ENCODE assay signal across 12 cellular contexts in genomic region chr19:8342316-8342683, GRCh38. TPM values are rescaled to one million over a fixed set of nuclear protein-coding genes. Genes with fewer than 3 reads are reported as not detected.
DNase-seq lines count a peak whose midpoint lies in the region; ATAC-seq and TF ChIP-seq lines count a peak whose summit lies in the region.
"Had no signal": no experiment of that assay in that cellular context is flagged by ENCODE, and none has a peak within 500 bp of the region (broad histone marks: within the 10 kb centered on the region; RNA-seq: fewer than 3 reads in every experiment).

No MANE protein-coding gene starts in this region.

- no peaks in the 10 kb centered on the region for H3K9me3 Mint-ChIP-seq in activated CD4-positive, alpha-beta T cell treated with anti-CD3 and anti-CD28 coated beads, Interleukin-2, amount 10 ng/mL, durations not matched to agents 7 days and 5 days
- H3K9me3 Mint-ChIP-seq: memory B cell had no signal

- peak overlapping the region; percentile 25 for H3K27ac Mint-ChIP-seq in activated CD4-positive, alpha-beta T cell treated with anti-CD3 and anti-CD28 coated beads, Interleukin-2, amount 10 ng/mL, durations not matched to agents 7 days and 5 days
- H3K27ac Mint-ChIP-seq: memory B cell had no signal

- no peaks in the 10 kb centered on the region for H3K9me3 ChIP-seq in right lobe of liver
- no peaks in the 10 kb centered on the region for H3K9me3 ChIP-seq in thyroid gland

- no peak for TF ChIP-seq CTCF in brain microvascular endothelial cell (IDR thresholded peaks at IDR 0.05; ENCODE audit: low read depth, low read length, missing control alignments)
- no peak for TF ChIP-seq CTCF in right lobe of liver (IDR thresholded peaks at IDR 0.05)
- TF ChIP-seq CTCF in thyroid gland (IDR thresholded peaks at IDR 0.05): no peak

- no peaks in the 10 kb centered on the region for H3K27me3 ChIP-seq in brain microvascular endothelial cell (replicated peaks)
- no peaks in the 10 kb centered on the region for H3K27me3 ChIP-seq in right lobe of liver
- H3K27me3 ChIP-seq in thyroid gland: no peaks in the 10 kb centered on the region

- no peak for DNase-seq in activated CD4-positive, alpha-beta T cell treated with anti-CD3 and anti-CD28 coated beads, Interleukin-2, amount 10 ng/mL, durations not matched to agents 7 days and 5 days
- no peak for DNase-seq in activated CD4-positive, alpha-beta T cell treated with anti-CD3 and anti-CD28 coated beads for 1 hour
- no peak for DNase-seq in brain microvascular endothelial cell
- DNase-seq in right lobe of liver: no peak
- DNase-seq in thyroid gland: no peak
- DNase-seq in hepatic stellate cell (ENCODE audit: low spot score): no peak
- no peak for DNase-seq in activated naive CD4-positive, alpha-beta T cell treated with Interleukin-2 at 50 U/mL for 16 hours
- DNase-seq: IMR-90, NCI-H187 treated with DMSO at 0.1 percent for 48 hours, retina had no signal

- H3K4me1 ChIP-seq in right lobe of liver (peaks cover 0 to 9% (median 0%) of the 10 kb centered on the region in 4 donors), thyroid gland (peaks cover 6 to 8% of the 10 kb centered on the region in 2 donors)

- POLR2A ChIA-PET in activated CD4-positive, alpha-beta T cell treated with anti-CD3 and anti-CD28 coated beads, Interleukin-2, amount 10 ng/mL, durations not matched to agents 7 days and 5 days (lab: Charles Lee): no interaction called here

- H3K36me3 ChIP-seq in brain microvascular endothelial cell (replicated peaks) (no peaks in the 10 kb centered on the region), right lobe of liver (no peaks in the 10 kb centered on the region), thyroid gland (no peaks in the 10 kb centered on the region)

- H3K27ac ChIP-seq in brain microvascular endothelial cell (no peak overlapping the region), right lobe of liver (peak overlapping the region; percentile 40 to 72 (median 68)), thyroid gland (peak overlapping the region; percentile 54 to 81 (median 73))

- peaks cover 35% of the 10 kb centered on the region for H3K27me3 Mint-ChIP-seq in activated CD4-positive, alpha-beta T cell treated with anti-CD3 and anti-CD28 coated beads, Interleukin-2, amount 10 ng/mL, durations not matched to agents 7 days and 5 days

- 32% methylated on average over 11 of the region's 14 CpGs for WGBS in right lobe of liver (ENCODE audit: insufficient coverage, low coverage, low lambda C conversion rate, missing lambda C conversion rate)
- WGBS in thyroid gland, 2 donors: 35 to 53% methylated on average over 6 to 9 of the region's 14 CpGs

- in situ Hi-C loops in brain microvascular endothelial cell (cut with HindIII; ENCODE audit: low pct_ligation_motif_present, low sequenced_read_pairs): no loop called here

- intact Hi-C loops in right lobe of liver (cut with DNase I): no loop called here
- intact Hi-C loops in thyroid gland (cut with DNase I): loop anchor here (10.0 kb wide), 1 partner anchor 103 kb away; the partner anchor contains the start of gene HNRNPM

- H3K36me3 Mint-ChIP-seq in activated CD4-positive, alpha-beta T cell treated with anti-CD3 and anti-CD28 coated beads, Interleukin-2, amount 10 ng/mL, durations not matched to agents 7 days and 5 days (ENCODE audit: low read depth): no peaks in the 10 kb centered on the region
- H3K36me3 Mint-ChIP-seq: memory B cell had no signal

- ATAC-seq in right lobe of liver (no peak), GM19023 (IDR thresholded peaks at IDR 0.05; ENCODE audit: unreplicated experiment) (no peak)

- TF ChIP-seq POLR2A in right lobe of liver (IDR thresholded peaks at IDR 0.05) (no peak), thyroid gland (IDR thresholded peaks at IDR 0.05) (no peak)

- peak overlapping the region; percentile 3 for H3K4me3 ChIP-seq in brain microvascular endothelial cell (ENCODE audit: low read depth, low read length)
- H3K4me3 ChIP-seq in right lobe of liver: peak overlapping the region; percentile 12 to 55 (median 52)
- peak overlapping the region in 1 of 3 donors; percentile 55 for H3K4me3 ChIP-seq in thyroid gland (replicated peaks in 1 of 3)

- H3K4me3 Mint-ChIP-seq in activated CD4-positive, alpha-beta T cell treated with anti-CD3 and anti-CD28 coated beads, Interleukin-2, amount 10 ng/mL, durations not matched to agents 7 days and 5 days: peak overlapping the region; percentile 30

- peaks cover 15% of the 10 kb centered on the region for H3K4me1 Mint-ChIP-seq in activated CD4-positive, alpha-beta T cell treated with anti-CD3 and anti-CD28 coated beads, Interleukin-2, amount 10 ng/mL, durations not matched to agents 7 days and 5 days

- CTCF ChIA-PET in activated CD4-positive, alpha-beta T cell treated with anti-CD3 and anti-CD28 coated beads, Interleukin-2, amount 10 ng/mL, durations not matched to agents 7 days and 5 days (lab: Charles Lee): interaction anchor here (1.1 to 4.7 kb wide), 2 partner anchors 12 to 18 kb away, joined by 3 to 38 read pairs; no protein-coding TSS in a partner anchor

RNA-seq across cellular contexts. Expression of gene KANK3, which starts 0.8 kb away (rescaled TPM):
- total RNA-seq in activated CD4-positive, alpha-beta T cell treated with anti-CD3 and anti-CD28 coated beads, Interleukin-2, amount 10 ng/mL, durations not matched to agents 7 days and 5 days: 1 to 10 TPM; 1.3 to 2.7 TPM
- total RNA-seq in right lobe of liver: 1 to 10 TPM; 2.9 to 6.0 (median 4.2) TPM
- 10 to 100 TPM; 21.1 to 49.7 (median 30.5) TPM for total RNA-seq in thyroid gland
- total RNA-seq: IMR-90 had no signal

RNA-seq across cellular contexts. Expression of gene RPS28, which starts 21.0 kb away (rescaled TPM):
- 1,000 to 10,000 TPM; 1,480 to 2,023 TPM for total RNA-seq in activated CD4-positive, alpha-beta T cell treated with anti-CD3 and anti-CD28 coated beads, Interleukin-2, amount 10 ng/mL, durations not matched to agents 7 days and 5 days
- 100 to 1,000 TPM; 147 to 669 (median 564) TPM for total RNA-seq in right lobe of liver
- 100 to 1,000 TPM; 262 to 525 (median 420) TPM for total RNA-seq in thyroid gland

RNA-seq across cellular contexts. Expression of gene NDUFA7, which starts 21.1 kb away (rescaled TPM):
- 10 to 100 TPM; 61.8 to 65.6 TPM for total RNA-seq in activated CD4-positive, alpha-beta T cell treated with anti-CD3 and anti-CD28 coated beads, Interleukin-2, amount 10 ng/mL, durations not matched to agents 7 days and 5 days
- total RNA-seq in right lobe of liver (10 to 100 TPM; 20.8 to 60.5 (median 25.9) TPM), thyroid gland (10 to 100 TPM in 2 of 4 donors, 1 to 10 TPM in 2; 3.8 to 39.7 (median 17.0) TPM)

RNA-seq across cellular contexts. Expression of gene ANGPTL4, which starts 21.7 kb away (rescaled TPM):
- not detected for total RNA-seq in activated CD4-positive, alpha-beta T cell treated with anti-CD3 and anti-CD28 coated beads, Interleukin-2, amount 10 ng/mL, durations not matched to agents 7 days and 5 days
- total RNA-seq in right lobe of liver (100 to 1,000 TPM in 3 of 6 experiments, 10 to 100 TPM in 2, 1 to 10 TPM in 1; 2.3 to 204 (median 125) TPM), thyroid gland (10 to 100 TPM; 19.9 to 99.8 (median 46.6) TPM)

RNA-seq across cellular contexts. Expression of gene CD320, which starts 34.1 kb away (rescaled TPM):
- total RNA-seq in activated CD4-positive, alpha-beta T cell treated with anti-CD3 and anti-CD28 coated beads, Interleukin-2, amount 10 ng/mL, durations not matched to agents 7 days and 5 days: 10 to 100 TPM; 32.1 to 36.3 TPM
- total RNA-seq in right lobe of liver: 10 to 100 TPM in 5 of 6 experiments, 1 to 10 TPM in 1; 8.8 to 43.2 (median 11.5) TPM
- total RNA-seq in thyroid gland: 100 to 1,000 TPM in 1 of 4 donors, 10 to 100 TPM in 3; 20.8 to 114 (median 74.0) TPM
